ENCODE assay signal across 2 cellular contexts in genomic region chr2:3386448-3386958, GRCh38.
A peak's percentile ranks its signal among the peaks of the same experiment; 100 is the strongest.
TF ChIP-seq lines count a peak whose summit lies in the region.

No MANE protein-coding gene starts in this region.

TF ChIP-seq in IMR-90, 13 proteins besides CTCF, POLR2A, EP300 and RAD21:
- TF ChIP-seq RFX5 (IDR thresholded peaks at IDR 0.05; ENCODE audit: low read depth, low read length) (no peak), FOS (IDR thresholded peaks at IDR 0.05; ENCODE audit: low read depth, low read length) (no peak), ELK1 (IDR thresholded peaks at IDR 0.05; ENCODE audit: borderline replicate concordance, low read depth, low read length) (no peak), USF2 (IDR thresholded peaks at IDR 0.05; ENCODE audit: low read depth, low read length) (no peak)

TF ChIP-seq in K562, 482 proteins besides CTCF, POLR2A, EP300 and RAD21:
- TF ChIP-seq ZFP36 (IDR thresholded peaks at IDR 0.05; ENCODE audit: low read depth, low read length, partially characterized antibody): peak; percentile 57
- TF ChIP-seq KDM4B (IDR thresholded peaks at IDR 0.05; ENCODE audit: borderline replicate concordance in 2 of 2, low read depth in 1 of 2): no peak
- TF ChIP-seq SREBF1 (IDR thresholded peaks at IDR 0.05; ENCODE audit: borderline replicate concordance, low read depth, low read length): no peak
- peak; percentile 30 for TF ChIP-seq RBBP5 (IDR thresholded peaks at IDR 0.05; ENCODE audit: borderline replicate concordance, insufficient read depth, low read length, poor library complexity, severe bottlenecking)
- TF ChIP-seq HDAC1 (IDR thresholded peaks at IDR 0.05): no peak
